23 cellular contexts compared by ENCODE assay signal in genomic region chr18:64083906-64084305, GRCh38.
DNase-seq lines count a peak whose midpoint lies in the region; ATAC-seq, FAIRE-seq and TF ChIP-seq lines count a peak whose summit lies in the region.
"Had no signal": no experiment of that assay in that cellular context is flagged by ENCODE, and none has a peak within 500 bp of the region (broad histone marks: within the 10 kb centered on the region; RNA-seq: fewer than 3 reads in every experiment).

No MANE protein-coding gene starts in this region.

- no peaks in the 10 kb centered on the region for H3K79me2 ChIP-seq in GM12878 (ENCODE audit: control insufficient read depth, insufficient read depth, low read length)

- no peak for TF ChIP-seq RAD21 in GM12878 (IDR thresholded peaks at IDR 0.05; ENCODE audit: insufficient read depth, low read depth, low read length)

- no peak for TF ChIP-seq EP300 in GM12878 (IDR thresholded peaks at IDR 0.05; ENCODE audit: borderline replicate concordance in 1 of 2, control insufficient read depth in 1 of 2, low read depth in 2 of 2, low read length in 2 of 2)

- BruUV-seq in GM12878 (replicated peaks; lab: Mats Ljungman, UMichigan) = no TSS peak

- SMC1A ChIA-PET in GM12878 (lab: Charles Lee; ENCODE audit: uncharacterized antibody, unreplicated experiment) = interaction anchor here (0.9 to 1.7 kb wide), 8 partner anchors 10 to 326 kb away, joined by 3 to 7 read pairs (median 3); no protein-coding TSS in a partner anchor

- intact Hi-C loops in GM12878 (cut with micrococcal nuclease; ENCODE audit: unreplicated experiment) = no loop called here

- no peaks in the 10 kb centered on the region for H3K4me1 ChIP-seq in GM12878 (ENCODE audit: control insufficient read depth, insufficient read depth, low read length)
- H3K4me1 ChIP-seq: A549; BLaER1 treated with 17β-estradiol and CSF1 and Interleukin-3, amounts not matched to agents 10 nM and 100 nM; Peyer's patch had no signal

- ATAC-seq in GM19043 (IDR thresholded peaks at IDR 0.05; ENCODE audit: low read depth, unreplicated experiment) (peak; percentile 60), GM21717 (IDR thresholded peaks at IDR 0.05; ENCODE audit: unreplicated experiment) (peak; percentile 52), GM12878 (peak; percentile 65), GM19023 (IDR thresholded peaks at IDR 0.05; ENCODE audit: unreplicated experiment) (no peak), GM19467 (IDR thresholded peaks at IDR 0.05; ENCODE audit: unreplicated experiment) (no peak)
- ATAC-seq: A549, HCT116 had no signal

- peak; percentile 5 to 10 for DNase-seq in Kasumi-1 (lab: John Stamatoyannopoulos, UW)
- no peak for DNase-seq in GM12878 (ENCODE audit: low read depth, low spot score)
- no peak for DNase-seq in NCI-H187 (lab: John Stamatoyannopoulos, UW)
- DNase-seq: AML-193; CD4-positive, alpha-beta T cell; IMR-90; KG1; NCI-H2029 treated with DMSO at 0.1 percent for 48 hours; NCI-H2171; NCI-H226; NCI-H510A; NCI-H69; Peyer's patch; SHP77 treated with DMSO at 0.1 percent for 48 hours had no signal

- in situ Hi-C loops in GM12878 (cut with MboI) = no loop called here

- no peak for FAIRE-seq in GM12878 (lab: Jason Lieb, UNC)
- FAIRE-seq: A549, G401.6 had no signal

- no peak overlapping the region for H3K27ac ChIP-seq in GM12878 (ENCODE audit: control insufficient read depth, insufficient read depth)
- H3K27ac ChIP-seq: A549; BLaER1 treated with 17β-estradiol and CSF1 and Interleukin-3, amounts not matched to agents 10 nM and 100 nM; Peyer's patch; SK-N-MC had no signal

- no peaks in the 10 kb centered on the region for H4K20me1 ChIP-seq in GM12878 (ENCODE audit: control insufficient read depth, insufficient read depth)
- H4K20me1 ChIP-seq: BLaER1 treated with 17β-estradiol and CSF1 and Interleukin-3, amounts not matched to agents 10 nM and 100 nM had no signal

- no peaks in the 10 kb centered on the region for H3K36me3 ChIP-seq in GM12878 (ENCODE audit: control insufficient read depth in 2 of 2, insufficient read depth in 2 of 2, low read length in 1 of 2)
- H3K36me3 ChIP-seq: BLaER1 treated with 17β-estradiol and CSF1 and Interleukin-3, amounts not matched to agents 10 nM and 100 nM; Peyer's patch had no signal

- no peak overlapping the region for H2AFZ ChIP-seq in GM12878 (ENCODE audit: control insufficient read depth, low read depth, low read length)

- no peak for TF ChIP-seq CTCF in GM12878 (IDR thresholded peaks at IDR 0.05 in 2 of 3, conservative IDR thresholded peaks at IDR 0.05 in 1 of 3; ENCODE audit: control insufficient read depth in 2 of 3, extremely low read depth in 1 of 3, insufficient read depth in 1 of 3, low read depth in 3 of 3, low read length in 3 of 3)

- POLR2A ChIA-PET in GM12878 (lab: Charles Lee) = no interaction called here

- H3K9me3 ChIP-seq in GM12878 (replicated peaks; ENCODE audit: control insufficient read depth, insufficient read depth, low read length) = no peaks in the 10 kb centered on the region
- H3K9me3 ChIP-seq: A549, Peyer's patch had no signal

- H3K9ac ChIP-seq in GM12878 (ENCODE audit: control insufficient read depth, insufficient read depth, low read length) = no peak overlapping the region
- H3K9ac ChIP-seq: BLaER1 treated with 17β-estradiol and CSF1 and Interleukin-3, amounts not matched to agents 10 nM and 100 nM had no signal

- 6% methylated on average over 1 of the region's 1 CpG for WGBS in GM12878 (ENCODE audit: insufficient coverage, insufficient replicate concordance, low lambda C conversion rate, missing lambda C conversion rate)

- no peaks in the 10 kb centered on the region for H3K27me3 ChIP-seq in GM12878 (replicated peaks in 1 of 2; ENCODE audit: control insufficient read depth in 2 of 2, insufficient read depth in 2 of 2, low read length in 1 of 2)
- H3K27me3 ChIP-seq: BLaER1 treated with 17β-estradiol and CSF1 and Interleukin-3, amounts not matched to agents 10 nM and 100 nM; Peyer's patch had no signal

- H3K4me2 ChIP-seq in GM12878 (ENCODE audit: control insufficient read depth, insufficient read depth) = no peak overlapping the region
- H3K4me2 ChIP-seq: A549; BLaER1 treated with 17β-estradiol and CSF1 and Interleukin-3, amounts not matched to agents 10 nM and 100 nM had no signal

- RAD21 ChIA-PET in GM12878 (lab: Charles Lee; ENCODE audit: unreplicated experiment) = interaction anchor here (0.7 to 2.1 kb wide), 3 partner anchors 13 to 46 kb away, joined by 3 to 7 read pairs (median 5); no protein-coding TSS in a partner anchor

- CTCF ChIA-PET in GM12878 (lab: Yijun Ruan, JAX) = interaction anchor here (0.7 to 3.1 kb wide), 8 partner anchors 11 to 326 kb away, joined by 3 to 10 read pairs (median 4); no protein-coding TSS in a partner anchor

- no peak for TF ChIP-seq POLR2A in GM12878 (IDR thresholded peaks at IDR 0.05; ENCODE audit: low read depth, low read length)

- H3K4me3 ChIP-seq in GM12878 = no peak overlapping the region
- H3K4me3 ChIP-seq: A549; BLaER1 treated with 17β-estradiol and CSF1 and Interleukin-3, amounts not matched to agents 10 nM and 100 nM; Peyer's patch; SK-N-MC had no signal

TF ChIP-seq in GM12878, 131 proteins besides CTCF, POLR2A, EP300 and RAD21:
- no peak for TF ChIP-seq NR2F1 (conservative IDR thresholded peaks at IDR 0.05)
- no peak for TF ChIP-seq JUNB (IDR thresholded peaks at IDR 0.05)
- TF ChIP-seq CEBPZ (IDR thresholded peaks at IDR 0.05; ENCODE audit: low read depth, low read length) = no peak
- no peak for TF ChIP-seq MXI1 (IDR thresholded peaks at IDR 0.05; ENCODE audit: low read depth, low read length)
- no peak for TF ChIP-seq IRF4 (IDR thresholded peaks at IDR 0.05; ENCODE audit: low read depth, low read length)
- no peak for TF ChIP-seq NBN (IDR thresholded peaks at IDR 0.05)
- TF ChIP-seq ELK1 (IDR thresholded peaks at IDR 0.05; ENCODE audit: low read depth, low read length) = no peak
- no peak for TF ChIP-seq DPF2 (IDR thresholded peaks at IDR 0.05)
- no peak for TF ChIP-seq HCFC1 (IDR thresholded peaks at IDR 0.05; ENCODE audit: low read length)
- TF ChIP-seq SREBF1 (IDR thresholded peaks at IDR 0.05; ENCODE audit: low read length) = no peak

Comparison
In these comparisons a context has a peak if more than half of its experiments do, and no peak if none do; other contexts are left out.
1. ATAC-seq: peak in GM19043 (single experiment), GM21717 (single experiment) and GM12878 (single experiment); none in GM19023 (single experiment) and GM19467 (single experiment).
2. DNase-seq: peak in Kasumi-1 (2 of 2); none in GM12878 (single experiment) and NCI-H187 (0 of 2).